Comparison of ENCODE assay signal across 10 cellular contexts in genomic region chr7:13742126-13742525, GRCh38.
DNase-seq lines count a peak whose midpoint lies in the region; ATAC-seq and TF ChIP-seq lines count a peak whose summit lies in the region.
"Had no signal": no experiment of that assay in that cellular context is flagged by ENCODE, and none has a peak within 500 bp of the region (broad histone marks: within the 10 kb centered on the region; RNA-seq: fewer than 3 reads in every experiment).

No MANE protein-coding gene starts in this region.

- no peaks in the 10 kb centered on the region for H3K9me3 Mint-ChIP-seq in GM23338
- no peaks in the 10 kb centered on the region for H3K9me3 Mint-ChIP-seq in activated CD8-positive, alpha-beta T cell treated with anti-CD3 and anti-CD28 coated beads, Interleukin-2, amount 10 ng/mL, durations not matched to agents 7 days and 5 days (ENCODE audit: insufficient read depth)
- H3K9me3 Mint-ChIP-seq: activated B cell treated with CpG ODN at 0.5 μM for 24 hours had no signal

- H3K9me2 ChIP-seq in GM23338 (ENCODE audit: insufficient read depth), result no peaks in the 10 kb centered on the region

- CTCF ChIA-PET in activated CD8-positive, alpha-beta T cell treated with anti-CD3 and anti-CD28 coated beads, Interleukin-2, amount 10 ng/mL, durations not matched to agents 7 days and 5 days (lab: Charles Lee), result no interaction called here

- no peaks in the 10 kb centered on the region for H4K20me1 ChIP-seq in GM23338 (replicated peaks; ENCODE audit: insufficient read depth)

- no peak; the same call in 2 of the 3 replicates for ATAC-seq in GM23338
- ATAC-seq in left cardiac atrium, result peak; percentile 59 to 88
- ATAC-seq in activated CD8-positive, alpha-beta T cell treated with anti-CD3 and anti-CD28 coated beads, Interleukin-2, amount 10 ng/mL, durations not matched to agents 7 days and 5 days, result no peak

- no peak overlapping the region for H3K27ac ChIP-seq in GM23338 (ENCODE audit: low read depth)
- H3K27ac ChIP-seq: tibial artery had no signal

- peak overlapping the region; percentile 19 for H3K9ac ChIP-seq in skeletal muscle satellite cell (ENCODE audit: low read depth, low read length)

- H3K4me3 ChIP-seq in GM23338 (no peak overlapping the region), skeletal muscle satellite cell (ENCODE audit: low read length) (no peak overlapping the region)
- H3K4me3 ChIP-seq: tibial artery had no signal

- no peak for TF ChIP-seq CTCF in GM23338 (conservative IDR thresholded peaks at IDR 0.05; ENCODE audit: low read depth in 2 of 2)

- no peak overlapping the region for H2AFZ ChIP-seq in GM23338

- no peaks in the 10 kb centered on the region for H3K36me3 Mint-ChIP-seq in GM23338 (ENCODE audit: low read depth)
- no peaks in the 10 kb centered on the region for H3K36me3 Mint-ChIP-seq in activated CD8-positive, alpha-beta T cell treated with anti-CD3 and anti-CD28 coated beads, Interleukin-2, amount 10 ng/mL, durations not matched to agents 7 days and 5 days (ENCODE audit: low read depth)

- intact Hi-C loops in left cardiac atrium (cut with DNase I), result loop anchor here in 1 of 2 donors (5.0 kb wide), 1 partner anchor 215 kb away; no protein-coding TSS in a partner anchor

- H3K9me3 ChIP-seq in skeletal muscle satellite cell (replicated peaks; ENCODE audit: low read length), result no peaks in the 10 kb centered on the region
- H3K9me3 ChIP-seq: tibial artery had no signal

- H3K4me3 Mint-ChIP-seq in GM23338, result no peak overlapping the region
- H3K4me3 Mint-ChIP-seq in activated CD8-positive, alpha-beta T cell treated with anti-CD3 and anti-CD28 coated beads, Interleukin-2, amount 10 ng/mL, durations not matched to agents 7 days and 5 days, result no peak overlapping the region
- H3K4me3 Mint-ChIP-seq: activated B cell treated with CpG ODN at 0.5 μM for 24 hours had no signal

- H3K4me1 Mint-ChIP-seq in GM23338, result peaks cover 17% of the 10 kb centered on the region
- H3K4me1 Mint-ChIP-seq in activated CD8-positive, alpha-beta T cell treated with anti-CD3 and anti-CD28 coated beads, Interleukin-2, amount 10 ng/mL, durations not matched to agents 7 days and 5 days (ENCODE audit: low read depth), result no peaks in the 10 kb centered on the region
- H3K4me1 Mint-ChIP-seq: activated B cell treated with CpG ODN at 0.5 μM for 24 hours had no signal

- no peaks in the 10 kb centered on the region for H3K79me2 ChIP-seq in GM23338 (replicated peaks; ENCODE audit: insufficient read depth)

- no peak overlapping the region for H3K27ac Mint-ChIP-seq in GM23338
- H3K27ac Mint-ChIP-seq in activated CD8-positive, alpha-beta T cell treated with anti-CD3 and anti-CD28 coated beads, Interleukin-2, amount 10 ng/mL, durations not matched to agents 7 days and 5 days, result no peak overlapping the region
- H3K27ac Mint-ChIP-seq: activated B cell treated with CpG ODN at 0.5 μM for 24 hours had no signal

- POLR2A ChIA-PET in activated CD8-positive, alpha-beta T cell treated with anti-CD3 and anti-CD28 coated beads, Interleukin-2, amount 10 ng/mL, durations not matched to agents 7 days and 5 days (lab: Charles Lee), result no interaction called here

- H3K27me3 ChIP-seq in GM23338 (ENCODE audit: insufficient read depth), result no peaks in the 10 kb centered on the region
- no peaks in the 10 kb centered on the region for H3K27me3 ChIP-seq in skeletal muscle satellite cell (ENCODE audit: control insufficient read depth, insufficient read depth, low read length)
- H3K27me3 ChIP-seq: tibial artery had no signal

- H3K27me3 Mint-ChIP-seq in GM23338 (ENCODE audit: insufficient read depth, low read depth, poor library complexity), result no peaks in the 10 kb centered on the region
- no peaks in the 10 kb centered on the region for H3K27me3 Mint-ChIP-seq in activated CD8-positive, alpha-beta T cell treated with anti-CD3 and anti-CD28 coated beads, Interleukin-2, amount 10 ng/mL, durations not matched to agents 7 days and 5 days (ENCODE audit: low read depth)
- H3K27me3 Mint-ChIP-seq: activated B cell treated with CpG ODN at 0.5 μM for 24 hours had no signal

- H3K4me2 ChIP-seq in GM23338 (no peak overlapping the region), skeletal muscle satellite cell (ENCODE audit: low read length) (peak overlapping the region; percentile 42)

- H3F3A ChIP-seq in GM23338 (replicated peaks; ENCODE audit: low read depth), result no peaks in the 10 kb centered on the region

- H3K4me1 ChIP-seq in GM23338 (ENCODE audit: insufficient read depth) (peaks cover 21% of the 10 kb centered on the region), skeletal muscle satellite cell (ENCODE audit: control insufficient read depth, insufficient read depth, low read length) (peaks cover 22% of the 10 kb centered on the region)

- peak; percentile 25 for DNase-seq in GM23338 (ENCODE audit: low spot score)
- DNase-seq in SK-N-DZ (ENCODE audit: low spot score), result peak; percentile 11
- DNase-seq in left cardiac atrium, result no peak
- DNase-seq in NCI-H1417 (lab: John Stamatoyannopoulos, UW), result no peak
- DNase-seq in activated CD8-positive, alpha-beta T cell treated with anti-CD3 and anti-CD28 coated beads, Interleukin-2, amount 10 ng/mL, durations not matched to agents 7 days and 5 days, result no peak
- DNase-seq in stimulated activated CD4-positive, alpha-beta T cell treated with anti-CD3 and anti-CD28 coated beads, Interleukin-2, amount 100 ng/mL, for 24 hours, result no peak
- DNase-seq: activated B cell treated with CpG ODN at 0.5 μM for 24 hours; activated effector memory CD4-positive, alpha-beta T cell treated with anti-CD3 and anti-CD28 coated beads, Interleukin-2, amount 50 U/mL, for 16 hours; tibial artery had no signal

- H3K36me3 ChIP-seq in GM23338 (ENCODE audit: insufficient read depth) (no peaks in the 10 kb centered on the region), skeletal muscle satellite cell (ENCODE audit: insufficient read depth, low read length) (no peaks in the 10 kb centered on the region)
- H3K36me3 ChIP-seq: tibial artery had no signal

TF ChIP-seq in GM23338, 12 proteins besides CTCF, POLR2A, EP300 and RAD21 (continues in another document):
- TF ChIP-seq CREB1 (CRISPR knock-in tag; IDR thresholded peaks at IDR 0.05; ENCODE audit: low read depth), result no peak
- TF ChIP-seq JUNB (IDR thresholded peaks at IDR 0.05; ENCODE audit: unreplicated experiment), result no peak
- TF ChIP-seq ZNF331 (CRISPR knock-in tag; IDR thresholded peaks at IDR 0.05; ENCODE audit: low read depth), result no peak
- no peak for TF ChIP-seq ZNF114 (CRISPR knock-in tag; IDR thresholded peaks at IDR 0.05)
- TF ChIP-seq, protein P1, sequence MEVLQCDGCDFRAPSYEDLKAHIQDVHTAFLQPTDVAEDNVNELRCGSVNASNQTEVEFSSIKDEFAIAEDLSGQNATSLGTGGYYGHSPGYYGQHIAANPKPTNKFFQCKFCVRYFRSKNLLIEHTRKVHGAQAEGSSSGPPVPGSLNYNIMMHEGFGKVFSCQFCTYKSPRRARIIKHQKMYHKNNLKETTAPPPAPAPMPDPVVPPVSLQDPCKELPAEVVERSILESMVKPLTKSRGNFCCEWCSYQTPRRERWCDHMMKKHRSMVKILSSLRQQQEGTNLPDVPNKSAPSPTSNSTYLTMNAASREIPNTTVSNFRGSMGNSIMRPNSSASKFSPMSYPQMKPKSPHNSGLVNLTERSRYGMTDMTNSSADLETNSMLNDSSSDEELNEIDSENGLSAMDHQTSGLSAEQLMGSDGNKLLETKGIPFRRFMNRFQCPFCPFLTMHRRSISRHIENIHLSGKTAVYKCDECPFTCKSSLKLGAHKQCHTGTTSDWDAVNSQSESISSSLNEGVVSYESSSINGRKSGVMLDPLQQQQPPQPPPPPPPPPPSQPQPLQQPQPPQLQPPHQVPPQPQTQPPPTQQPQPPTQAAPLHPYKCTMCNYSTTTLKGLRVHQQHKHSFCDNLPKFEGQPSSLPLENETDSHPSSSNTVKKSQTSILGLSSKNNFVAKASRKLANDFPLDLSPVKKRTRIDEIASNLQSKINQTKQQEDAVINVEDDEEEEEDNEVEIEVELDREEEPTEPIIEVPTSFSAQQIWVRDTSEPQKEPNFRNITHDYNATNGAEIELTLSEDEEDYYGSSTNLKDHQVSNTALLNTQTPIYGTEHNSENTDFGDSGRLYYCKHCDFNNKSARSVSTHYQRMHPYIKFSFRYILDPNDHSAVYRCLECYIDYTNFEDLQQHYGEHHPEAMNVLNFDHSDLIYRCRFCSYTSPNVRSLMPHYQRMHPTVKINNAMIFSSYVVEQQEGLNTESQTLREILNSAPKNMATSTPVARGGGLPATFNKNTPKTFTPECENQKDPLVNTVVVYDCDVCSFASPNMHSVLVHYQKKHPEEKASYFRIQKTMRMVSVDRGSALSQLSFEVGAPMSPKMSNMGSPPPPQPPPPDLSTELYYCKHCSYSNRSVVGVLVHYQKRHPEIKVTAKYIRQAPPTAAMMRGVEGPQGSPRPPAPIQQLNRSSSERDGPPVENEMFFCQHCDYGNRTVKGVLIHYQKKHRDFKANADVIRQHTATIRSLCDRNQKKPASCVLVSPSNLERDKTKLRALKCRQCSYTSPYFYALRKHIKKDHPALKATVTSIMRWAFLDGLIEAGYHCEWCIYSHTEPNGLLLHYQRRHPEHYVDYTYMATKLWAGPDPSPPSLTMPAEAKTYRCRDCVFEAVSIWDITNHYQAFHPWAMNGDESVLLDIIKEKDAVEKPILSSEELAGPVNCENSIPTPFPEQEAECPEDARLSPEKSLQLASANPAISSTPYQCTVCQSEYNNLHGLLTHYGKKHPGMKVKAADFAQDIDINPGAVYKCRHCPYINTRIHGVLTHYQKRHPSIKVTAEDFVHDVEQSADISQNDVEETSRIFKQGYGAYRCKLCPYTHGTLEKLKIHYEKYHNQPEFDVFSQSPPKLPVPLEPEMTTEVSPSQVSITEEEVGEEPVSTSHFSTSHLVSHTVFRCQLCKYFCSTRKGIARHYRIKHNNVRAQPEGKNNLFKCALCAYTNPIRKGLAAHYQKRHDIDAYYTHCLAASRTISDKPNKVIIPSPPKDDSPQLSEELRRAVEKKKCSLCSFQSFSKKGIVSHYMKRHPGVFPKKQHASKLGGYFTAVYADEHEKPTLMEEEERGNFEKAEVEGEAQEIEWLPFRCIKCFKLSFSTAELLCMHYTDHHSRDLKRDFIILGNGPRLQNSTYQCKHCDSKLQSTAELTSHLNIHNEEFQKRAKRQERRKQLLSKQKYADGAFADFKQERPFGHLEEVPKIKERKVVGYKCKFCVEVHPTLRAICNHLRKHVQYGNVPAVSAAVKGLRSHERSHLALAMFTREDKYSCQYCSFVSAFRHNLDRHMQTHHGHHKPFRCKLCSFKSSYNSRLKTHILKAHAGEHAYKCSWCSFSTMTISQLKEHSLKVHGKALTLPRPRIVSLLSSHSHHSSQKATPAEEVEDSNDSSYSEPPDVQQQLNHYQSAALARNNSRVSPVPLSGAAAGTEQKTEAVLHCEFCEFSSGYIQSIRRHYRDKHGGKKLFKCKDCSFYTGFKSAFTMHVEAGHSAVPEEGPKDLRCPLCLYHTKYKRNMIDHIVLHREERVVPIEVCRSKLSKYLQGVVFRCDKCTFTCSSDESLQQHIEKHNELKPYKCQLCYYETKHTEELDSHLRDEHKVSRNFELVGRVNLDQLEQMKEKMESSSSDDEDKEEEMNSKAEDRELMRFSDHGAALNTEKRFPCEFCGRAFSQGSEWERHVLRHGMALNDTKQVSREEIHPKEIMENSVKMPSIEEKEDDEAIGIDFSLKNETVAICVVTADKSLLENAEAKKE (CRISPR knock-in tag; IDR thresholded peaks at IDR 0.05), result no peak
- TF ChIP-seq EZH2phosphoT487 (IDR thresholded peaks at IDR 0.05; ENCODE audit: unreplicated experiment), result no peak

Comparison
In these comparisons a context has a peak if more than half of its experiments do, and no peak if none do; other contexts are left out.
1. ATAC-seq: peak in left cardiac atrium (2 of 2); none in GM23338 (single experiment) and activated CD8-positive, alpha-beta T cell treated with anti-CD3 and anti-CD28 coated beads, Interleukin-2, amount 10 ng/mL, durations not matched to agents 7 days and 5 days (single experiment).
2. DNase-seq: peak in GM23338 (single experiment) and SK-N-DZ (single experiment); none in left cardiac atrium (single experiment), NCI-H1417 (0 of 3), activated CD8-positive, alpha-beta T cell treated with anti-CD3 and anti-CD28 coated beads, Interleukin-2, amount 10 ng/mL, durations not matched to agents 7 days and 5 days (single experiment) and stimulated activated CD4-positive, alpha-beta T cell treated with anti-CD3 and anti-CD28 coated beads, Interleukin-2, amount 100 ng/mL, for 24 hours (0 of 2).